In genomic region chr20:23049201-23049932, GRCh38 we compare ENCODE assay signal across 1 cellular context.
TF ChIP-seq lines count a peak whose summit lies in the region.

Gene THBD (minus strand): TSS chr20:23049672. CDS start chr20:23049504, 168 bp downstream.

TF ChIP-seq in HEK293, 187 proteins besides CTCF, POLR2A, EP300 and RAD21 (continued from another document):
- no peak for TF ChIP-seq PRDM1 (tag by site-specific recombination; IDR thresholded peaks at IDR 0.05)
- TF ChIP-seq ZNF544 (tag by site-specific recombination; IDR thresholded peaks at IDR 0.05): no peak
- TF ChIP-seq, protein P1, sequence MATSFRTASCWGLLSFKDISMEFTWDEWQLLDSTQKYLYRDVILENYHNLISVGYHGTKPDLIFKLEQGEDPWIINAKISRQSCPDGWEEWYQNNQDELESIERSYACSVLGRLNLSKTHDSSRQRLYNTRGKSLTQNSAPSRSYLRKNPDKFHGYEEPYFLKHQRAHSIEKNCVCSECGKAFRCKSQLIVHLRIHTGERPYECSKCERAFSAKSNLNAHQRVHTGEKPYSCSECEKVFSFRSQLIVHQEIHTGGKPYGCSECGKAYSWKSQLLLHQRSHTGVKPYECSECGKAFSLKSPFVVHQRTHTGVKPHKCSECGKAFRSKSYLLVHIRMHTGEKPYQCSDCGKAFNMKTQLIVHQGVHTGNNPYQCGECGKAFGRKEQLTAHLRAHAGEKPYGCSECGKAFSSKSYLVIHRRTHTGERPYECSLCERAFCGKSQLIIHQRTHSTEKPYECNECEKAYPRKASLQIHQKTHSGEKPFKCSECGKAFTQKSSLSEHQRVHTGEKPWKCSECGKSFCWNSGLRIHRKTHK (tag by site-specific recombination; IDR thresholded peaks at IDR 0.05): no peak
- no peak for TF ChIP-seq ZNF354C (tag by site-specific recombination; IDR thresholded peaks at IDR 0.05; ENCODE audit: borderline replicate concordance, low read depth)
- TF ChIP-seq ZNF514 (tag by site-specific recombination; IDR thresholded peaks at IDR 0.05): no peak
- peak; percentile 26; the same call in 1 of the 2 replicates for TF ChIP-seq ZNF692 (tag by site-specific recombination; IDR thresholded peaks at IDR 0.05)
- TF ChIP-seq KLF17 (tag by site-specific recombination; IDR thresholded peaks at IDR 0.05): 0 out of 2 replicates have a peak, but pooled peaks have one; percentile 34
- no peak for TF ChIP-seq ZNF148 (tag by site-specific recombination; IDR thresholded peaks at IDR 0.05; ENCODE audit: borderline replicate concordance)
- no peak for TF ChIP-seq ZNF24 (tag by site-specific recombination; IDR thresholded peaks at IDR 0.05)
- peak; percentile 95 for TF ChIP-seq SP2 (tag by site-specific recombination; IDR thresholded peaks at IDR 0.05)
- TF ChIP-seq PRDM2 (tag by site-specific recombination; IDR thresholded peaks at IDR 0.05; ENCODE audit: borderline replicate concordance): no peak
